19 cellular contexts compared by ENCODE assay signal in genomic region chr17:17004251-17004996, GRCh38. TPM values are rescaled to one million over a fixed set of nuclear protein-coding genes. Genes with fewer than 3 reads are reported as not detected.
DNase-seq lines count a peak whose midpoint lies in the region; ATAC-seq, FAIRE-seq and TF ChIP-seq lines count a peak whose summit lies in the region.
"Had no signal": no experiment of that assay in that cellular context is flagged by ENCODE, and none has a peak within 500 bp of the region (broad histone marks: within the 10 kb centered on the region; RNA-seq: fewer than 3 reads in every experiment).

No MANE protein-coding gene starts in this region.

- ATAC-seq in A549, result no peak
- no peak for ATAC-seq in memory B cell (ENCODE audit: low read depth)
- ATAC-seq: HCT116 had no signal

- TF ChIP-seq POLR2A in A549 (IDR thresholded peaks at IDR 0.05; ENCODE audit: low read length) (no peak), transverse colon (IDR thresholded peaks at IDR 0.05) (no peak)

- H3K4me2 ChIP-seq in A549, result no peak overlapping the region

- peaks cover 3% of the 10 kb centered on the region for H3K9me3 Mint-ChIP-seq in memory B cell

- POLR2A ChIA-PET in A549 (lab: Yijun Ruan, JAX), result no interaction called here

- TF ChIP-seq EP300 in A549 (IDR thresholded peaks at IDR 0.05) (no peak), transverse colon (IDR thresholded peaks at IDR 0.05; ENCODE audit: low read depth) (no peak)

- 82% methylated on average over 19 of the region's 19 CpGs for WGBS in A549 (ENCODE audit: missing lambda C conversion rate)
- WGBS in transverse colon (ENCODE audit: low coverage in 1 of 2), 2 donors, result 86 to 100% methylated on average over 4 to 19 of the region's 19 CpGs

- FAIRE-seq in A549 (lab: Jason Lieb, UNC) (no peak), HTR-8/SVneo (lab: Jason Lieb, UNC) (peak; percentile 69)
- FAIRE-seq: GM19239 had no signal

- H3K4me3 Mint-ChIP-seq in memory B cell, result no peak overlapping the region

- intact Hi-C loops in transverse colon (cut with DNase I; ENCODE audit: low total_unique reads), result no loop called here

- CTCF ChIA-PET in A549 (lab: Yijun Ruan, JAX), result interaction anchor here (0.6 to 1.6 kb wide), 3 partner anchors 37 to 447 kb away, joined by 3 to 6 read pairs (median 4); no protein-coding TSS in a partner anchor

- TF ChIP-seq CTCF in A549 (IDR thresholded peaks at IDR 0.05) (no peak), transverse colon (IDR thresholded peaks at IDR 0.05) (no peak)

- in situ Hi-C loops in transverse colon (cut with MboI; ENCODE audit: low pct_ligation_motif_present in 1 of 4, low pct_unique_long_range_greater_than_20kb in 1 of 4, low sequenced_read_pairs in 3 of 4), result loop anchor here in 3 of 4 donors (25.0 kb wide), 2 partner anchors 133 to 308 kb away; partner anchors contain the start of gene NT5M (in 2 of the 3)

- H3K27me3 ChIP-seq in transverse colon, result no peaks in the 10 kb centered on the region

- peaks cover 11% of the 10 kb centered on the region for H3K4me1 Mint-ChIP-seq in memory B cell

- H3K4me1 ChIP-seq in A549 (peaks cover 29% of the 10 kb centered on the region), transverse colon (peaks cover 4 to 8% (median 6%) of the 10 kb centered on the region in 4 donors)

- H3K36me3 ChIP-seq in transverse colon, result no peaks in the 10 kb centered on the region

- peaks cover 4% of the 10 kb centered on the region for H3K27me3 Mint-ChIP-seq in memory B cell

- peak overlapping the region; percentile 23 to 83; a peak in 5 of 6 replicates for H3K27ac ChIP-seq in A549
- H3K27ac ChIP-seq in transverse colon, result no peak overlapping the region

- DNase-seq in NCI-H146 (lab: John Stamatoyannopoulos, UW), result peak; percentile 62
- no peak for DNase-seq in NCI-H146 treated with DMSO at 0.1 percent for 48 hours (lab: John Stamatoyannopoulos, UW; ENCODE audit: unreplicated experiment)
- no peak for DNase-seq in A549 (ENCODE audit: low read depth in 1 of 2, low spot score in 1 of 2)
- DNase-seq in HTR-8/SVneo (ENCODE audit: insufficient read length, low spot score), result no peak
- no peak for DNase-seq in memory B cell (ENCODE audit: low spot score in 2 of 2)
- DNase-seq in DMS153 treated with DMSO at 0.1 percent for 48 hours (lab: John Stamatoyannopoulos, UW; ENCODE audit: unreplicated experiment), result no peak
- DNase-seq in activated effector memory CD4-positive, alpha-beta T cell treated with anti-CD3 and anti-CD28 coated beads, Interleukin-2, amount 50 U/mL, for 16 hours, result no peak
- no peak for DNase-seq in transverse colon
- DNase-seq: 8988T, C1 segment of cervical spinal cord, DMS153, EL, NCI-H1105 treated with DMSO at 0.1 percent for 48 hours, NCI-H2029 treated with DMSO at 0.1 percent for 48 hours had no signal

- H3K9me3 ChIP-seq in A549 (no peaks in the 10 kb centered on the region), transverse colon (no peaks in the 10 kb centered on the region)

- peaks cover 2% of the 10 kb centered on the region for H3K36me3 Mint-ChIP-seq in memory B cell

- TF ChIP-seq RAD21 in A549 (conservative IDR thresholded peaks at IDR 0.05 in 1 of 2, IDR thresholded peaks at IDR 0.05 in 1 of 2), result no peak

- H3K4me3 ChIP-seq in A549 (no peak overlapping the region), transverse colon (no peak overlapping the region)

- H3K27ac Mint-ChIP-seq in memory B cell, result peak overlapping the region; percentile 55

TF ChIP-seq in A549, 52 proteins besides CTCF, POLR2A, EP300 and RAD21:
- TF ChIP-seq NPAS2 (CRISPR knock-in tag; IDR thresholded peaks at IDR 0.05; ENCODE audit: borderline replicate concordance), result no peak
- TF ChIP-seq CEBPB (IDR thresholded peaks at IDR 0.05), result no peak
- no peak for TF ChIP-seq ZFP36 (IDR thresholded peaks at IDR 0.05; ENCODE audit: borderline replicate concordance, partially characterized antibody)
- TF ChIP-seq HES2 (IDR thresholded peaks at IDR 0.05), result no peak
- TF ChIP-seq E2F6 (IDR thresholded peaks at IDR 0.05; ENCODE audit: borderline replicate concordance, low read depth), result no peak
- no peak for TF ChIP-seq RCOR1 (IDR thresholded peaks at IDR 0.05; ENCODE audit: low read depth, low read length)
- no peak for TF ChIP-seq RFX5 (IDR thresholded peaks at IDR 0.05)
- no peak for TF ChIP-seq RARB (CRISPR knock-in tag; IDR thresholded peaks at IDR 0.05)
- no peak for TF ChIP-seq PBX3 (IDR thresholded peaks at IDR 0.05)
- TF ChIP-seq JUN (IDR thresholded peaks at IDR 0.05), result no peak
- TF ChIP-seq, protein P1, sequence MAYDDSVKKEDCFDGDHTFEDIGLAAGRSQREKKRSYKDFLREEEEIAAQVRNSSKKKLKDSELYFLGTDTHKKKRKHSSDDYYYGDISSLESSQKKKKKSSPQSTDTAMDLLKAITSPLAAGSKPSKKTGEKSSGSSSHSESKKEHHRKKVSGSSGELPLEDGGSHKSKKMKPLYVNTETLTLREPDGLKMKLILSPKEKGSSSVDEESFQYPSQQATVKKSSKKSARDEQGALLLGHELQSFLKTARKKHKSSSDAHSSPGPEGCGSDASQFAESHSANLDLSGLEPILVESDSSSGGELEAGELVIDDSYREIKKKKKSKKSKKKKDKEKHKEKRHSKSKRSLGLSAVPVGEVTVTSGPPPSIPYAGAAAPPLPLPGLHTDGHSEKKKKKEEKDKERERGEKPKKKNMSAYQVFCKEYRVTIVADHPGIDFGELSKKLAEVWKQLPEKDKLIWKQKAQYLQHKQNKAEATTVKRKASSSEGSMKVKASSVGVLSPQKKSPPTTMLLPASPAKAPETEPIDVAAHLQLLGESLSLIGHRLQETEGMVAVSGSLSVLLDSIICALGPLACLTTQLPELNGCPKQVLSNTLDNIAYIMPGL (CRISPR knock-in tag; IDR thresholded peaks at IDR 0.05; ENCODE audit: borderline replicate concordance), result no peak
- TF ChIP-seq CHD2 (IDR thresholded peaks at IDR 0.05; ENCODE audit: low read length, partially characterized antibody), result no peak
- TF ChIP-seq SMC3 (IDR thresholded peaks at IDR 0.05), result no peak
- no peak for TF ChIP-seq HEYL (CRISPR knock-in tag; IDR thresholded peaks at IDR 0.05)
- TF ChIP-seq ESRRA (IDR thresholded peaks at IDR 0.05; ENCODE audit: borderline replicate concordance, low read length), result no peak
- TF ChIP-seq KDM5A (IDR thresholded peaks at IDR 0.05), result no peak

RNA-seq across cellular contexts. Expression of gene TNFRSF13B, which starts 32.5 kb away (rescaled TPM):
- polyA plus RNA-seq in A549 (2011; rRNA removed), result not detected in 2 replicates
- polyA plus RNA-seq in A549 (2012; cell fraction: cytosol; rRNA removed), result not detected in 2 replicates
- polyA plus RNA-seq in A549 (2012; cell fraction: nucleus; rRNA removed), result not detected in 2 replicates
- not detected in 3 replicates for polyA plus RNA-seq in A549 (2017; fragmentation: RNase III; extraction: RNeasy Plus Mini Kit Qiagen cat#74134 plus additional on column Dnase treatment)
- polyA minus RNA-seq in A549 (2011; rRNA and poly(A)+ RNA removed), result not detected in 2 replicates
- 1 to 10 TPM in 1 of 4 donors, not detected in 3; 9.2 TPM for total RNA-seq in transverse colon
- total RNA-seq: HT-29, LHCN-M2, NCI-H460 had no signal

RNA-seq across cellular contexts. Expression of gene MPRIP, which starts 37.8 kb away (rescaled TPM):
- polyA plus RNA-seq in A549 (2011; rRNA removed) (147 and 200 TPM in 2 replicates), A549 (2017; fragmentation: RNase III; extraction: RNeasy Plus Mini Kit Qiagen cat#74134 plus additional on column Dnase treatment) (192 to 240 TPM (median 228 TPM) in 3 replicates)
- 170 and 183 TPM in 2 replicates for polyA plus RNA-seq in A549 (2012; cell fraction: cytosol; rRNA removed)
- 347 and 385 TPM in 2 replicates for polyA plus RNA-seq in A549 (2012; cell fraction: nucleus; rRNA removed)
- 215 and 250 TPM in 2 replicates for polyA minus RNA-seq in A549 (2011; rRNA and poly(A)+ RNA removed)
- 100 to 1,000 TPM; 124 to 368 (median 158) TPM for total RNA-seq in transverse colon

Comparison
In these comparisons a context has a peak if more than half of its experiments do, and no peak if none do; other contexts are left out.
1. H3K27ac ChIP-seq: peak in A549 (2 of 2); none in transverse colon (0 of 4).